29 cellular contexts compared by ENCODE assay signal in the genomic region with DNA sequence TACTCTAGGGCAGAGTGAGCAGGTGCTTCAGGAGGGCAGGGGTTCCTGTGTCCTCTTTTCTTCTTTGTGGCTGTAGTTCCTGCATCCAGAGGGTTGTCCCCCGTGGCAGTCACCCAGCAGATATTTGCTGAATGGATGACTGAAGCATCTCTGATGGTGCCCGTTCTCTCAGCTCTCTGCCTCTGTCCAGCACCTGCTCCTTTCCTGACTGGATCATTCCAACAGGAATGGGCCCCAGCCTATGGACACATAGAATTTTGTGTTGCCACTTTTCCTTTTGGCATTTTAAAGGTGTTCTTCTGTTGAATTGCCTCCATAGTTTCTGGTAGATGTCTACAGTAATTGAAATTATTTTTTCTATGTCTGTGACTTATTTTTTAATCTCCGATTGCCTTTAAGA.
"Had no signal": no experiment of that assay in that cellular context is flagged by ENCODE, and none has a peak within 500 bp of the region (broad histone marks: within the 10 kb centered on the region; RNA-seq: fewer than 3 reads in every experiment).

No MANE protein-coding gene starts in this region.

- H3K9me3 Mint-ChIP-seq: type B pancreatic cell had no signal

- H2AFZ ChIP-seq: parathyroid adenoma had no signal

- DNase-seq: naive thymus-derived CD4-positive, alpha-beta T cell; natural killer cell; occipital lobe; ovary; posterior cingulate gyrus; psoas muscle; right cardiac atrium; spleen; stimulated activated CD4-positive, alpha-beta T cell treated with anti-CD3 and anti-CD28 coated beads, Interleukin-12 subunit alpha, Interleukin-12 subunit beta, amount 100 ng/mL, for 4 hours; stimulated activated CD4-positive, alpha-beta T cell treated with anti-CD3 and anti-CD28 coated beads, Interleukin-1b, Interleukin-23, amount 100 ng/mL, for 48 hours; stimulated activated CD4-positive, alpha-beta T cell treated with anti-CD3 and anti-CD28 coated beads, Interleukin-4, amount 100 ng/mL, for 1 hour; stimulated activated CD4-positive, alpha-beta T cell treated with anti-CD3 and anti-CD28 coated beads, Interleukin-4, amount 100 ng/mL, for 4 hours; stimulated activated CD8-positive, alpha-beta memory T cell treated with anti-CD3 and anti-CD28 coated beads, Interleukin-4, amount 100 ng/mL, for 48 hours; stimulated activated naive CD4-positive, alpha-beta T cell; stimulated activated naive CD8-positive, alpha-beta T cell treated with anti-CD3 and anti-CD28 coated beads, Interleukin-15, amount 100 ng/mL, for 72 hours; stimulated activated naive CD8-positive, alpha-beta T cell treated with anti-CD3 and anti-CD28 coated beads, Interleukin-15, Interleukin-2, amounts not matched to agents 100 U/mL and 50 U/mL, for 24 hours; substantia nigra; testis; tibial artery; transverse colon; upper lobe of right lung; uterus had no signal

- H3K9ac ChIP-seq: parathyroid adenoma had no signal

- H3K27ac ChIP-seq: ovary, parathyroid adenoma, psoas muscle, skin epidermis, spleen, suprapubic skin, testis, tibial artery, transverse colon, upper lobe of right lung, uterus had no signal

- H3K9me3 ChIP-seq: ovary, psoas muscle, testis, uterus had no signal

- H3K27me3 ChIP-seq: ovary, testis, transverse colon, uterus had no signal

- H3K36me3 Mint-ChIP-seq: natural killer cell; stimulated activated memory B cell treated with anti-CD40 and anti-IgM and Interleukin-4, amounts not matched to agents 10 μg/mL and 1 μg/mL and 100 μg/mL, for 72 hours; type B pancreatic cell had no signal

- H3K4me3 ChIP-seq: ovary, psoas muscle, skin epidermis, smooth muscle cell, spleen, suprapubic skin, testis, tibial artery, transverse colon, upper lobe of right lung, uterus had no signal

- H3K4me1 Mint-ChIP-seq: stimulated activated memory B cell treated with anti-CD40 and anti-IgM and Interleukin-4, amounts not matched to agents 10 μg/mL and 1 μg/mL and 100 μg/mL, for 72 hours; stimulated activated naive CD8-positive, alpha-beta T cell treated with anti-CD3 and anti-CD28 coated beads, Interleukin-15, amount 100 ng/mL, for 72 hours had no signal

- H3K36me3 ChIP-seq: ovary, spleen, suprapubic skin, tibial artery, transverse colon, upper lobe of right lung, uterus had no signal

- H3K4me1 ChIP-seq: parathyroid adenoma, psoas muscle, spleen, suprapubic skin, testis, tibial artery, transverse colon, upper lobe of right lung, uterus had no signal

- H3K4me2 ChIP-seq: smooth muscle cell had no signal

- H3K27ac Mint-ChIP-seq: naive thymus-derived CD4-positive, alpha-beta T cell; natural killer cell; nephron; stimulated activated memory B cell treated with anti-CD40 and anti-IgM and Interleukin-4, amounts not matched to agents 10 μg/mL and 1 μg/mL and 100 μg/mL, for 72 hours; stimulated activated naive CD8-positive, alpha-beta T cell treated with anti-CD3 and anti-CD28 coated beads, Interleukin-15, amount 100 ng/mL, for 72 hours; type B pancreatic cell had no signal

- H3K4me3 Mint-ChIP-seq: naive thymus-derived CD4-positive, alpha-beta T cell; natural killer cell; nephron; stimulated activated memory B cell treated with anti-CD40 and anti-IgM and Interleukin-4, amounts not matched to agents 10 μg/mL and 1 μg/mL and 100 μg/mL, for 72 hours; stimulated activated naive CD8-positive, alpha-beta T cell treated with anti-CD3 and anti-CD28 coated beads, Interleukin-15, amount 100 ng/mL, for 72 hours; type B pancreatic cell had no signal

- H3K79me2 ChIP-seq: parathyroid adenoma had no signal
